ENCODE assay signal across 24 cellular contexts in the genomic region with DNA sequence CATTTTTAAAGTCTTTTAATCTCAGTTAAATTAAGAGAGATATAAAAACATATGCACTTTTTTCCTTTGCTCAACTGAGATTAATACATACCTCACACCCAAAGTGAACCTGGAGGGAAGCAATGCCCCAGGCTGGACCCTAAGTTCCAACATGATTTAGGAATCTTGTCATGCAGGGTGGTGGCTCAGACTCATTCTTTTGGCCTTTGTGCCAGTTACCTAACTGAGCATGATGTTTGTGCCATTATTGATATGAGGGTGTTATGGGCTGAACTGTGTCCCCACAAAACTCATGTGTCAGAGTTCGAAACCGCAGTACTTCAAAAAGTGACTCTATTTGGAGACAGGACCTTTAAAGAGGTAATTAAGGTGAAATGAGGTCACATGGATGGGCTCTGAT.
"Had no signal": no experiment of that assay in that cellular context is flagged by ENCODE, and none has a peak within 500 bp of the region (broad histone marks: within the 10 kb centered on the region; RNA-seq: fewer than 3 reads in every experiment).

No MANE protein-coding gene starts in this region.

- FAIRE-seq: frontal cortex had no signal

- H3K27me3 ChIP-seq: esophagus squamous epithelium, ovary, sigmoid colon, tibial nerve, upper lobe of right lung, uterus had no signal

- H3K4me1 ChIP-seq: esophagus squamous epithelium, lower lobe of right lung, psoas muscle, upper lobe of right lung, uterus had no signal

- H3K4me3 ChIP-seq: esophagus squamous epithelium, lower lobe of right lung, ovary, psoas muscle, sigmoid colon, thoracic aorta, tibial nerve, upper lobe of right lung, uterus had no signal

- ATAC-seq: left ventricle myocardium superior; lower lobe of right lung; natural killer cell; right cardiac atrium; stimulated activated memory B cell treated with anti-CD40 and anti-IgM and Interleukin-4, amounts not matched to agents 10 μg/mL and 1 μg/mL and 100 μg/mL, for 72 hours; stimulated activated naive CD8-positive, alpha-beta T cell treated with anti-CD3 and anti-CD28 coated beads, Interleukin-15, Interleukin-2, amounts not matched to agents 100 U/mL and 50 U/mL, for 24 hours; upper lobe of right lung had no signal

- H3K27ac ChIP-seq: esophagus squamous epithelium, lower lobe of right lung, ovary, psoas muscle, sigmoid colon, thoracic aorta, tibial nerve, upper lobe of right lung, uterus had no signal

- H3K36me3 ChIP-seq: esophagus squamous epithelium, ovary, sigmoid colon had no signal

- H3K9me3 ChIP-seq: esophagus squamous epithelium, lower lobe of right lung, ovary, psoas muscle, sigmoid colon, thoracic aorta, tibial nerve, upper lobe of right lung, uterus had no signal

- DNase-seq: cortex of kidney; esophagus squamous epithelium; hypothalamus; immature natural killer cell; islet precursor cell; left ventricle myocardium superior; lower lobe of right lung; natural killer cell; occipital lobe; ovary; posterior cingulate gyrus; psoas muscle; right cardiac atrium; sigmoid colon; stimulated activated CD4-positive, alpha-beta T cell treated with anti-CD3 and anti-CD28 coated beads, Interleukin-2, amount 100 ng/mL, for 24 hours; stimulated activated CD4-positive, alpha-beta T cell treated with anti-CD3 and anti-CD28 coated beads, Interleukin-4, amount 100 ng/mL, for 24 hours; stimulated activated naive CD8-positive, alpha-beta T cell treated with anti-CD3 and anti-CD28 coated beads, Interleukin-15, Interleukin-2, amounts not matched to agents 100 U/mL and 50 U/mL, for 24 hours; substantia nigra; upper lobe of right lung; uterus had no signal
